In the genomic region with DNA sequence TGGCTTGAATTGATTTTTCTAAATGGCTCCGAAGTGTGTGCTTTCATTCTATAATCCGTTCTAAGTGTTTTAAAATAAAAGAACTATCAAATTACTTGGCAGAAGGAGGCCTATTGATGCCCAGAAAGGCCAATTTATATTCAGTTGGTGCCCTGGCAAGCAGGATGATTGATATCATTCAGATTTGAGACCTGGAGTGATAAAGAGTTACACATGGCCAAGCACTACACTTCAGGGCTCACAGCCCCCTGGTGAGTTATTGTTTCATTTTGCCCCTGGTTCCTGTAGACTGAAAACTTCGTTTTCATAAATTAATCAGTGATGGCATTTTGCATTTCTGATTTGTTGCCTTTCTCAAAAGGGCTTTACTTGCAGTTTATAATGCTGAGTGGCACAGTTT, we compare ENCODE assay signal across 23 cellular contexts.
DNase-seq lines count a peak whose midpoint lies in the region; ATAC-seq, FAIRE-seq and TF ChIP-seq lines count a peak whose summit lies in the region.
"Had no signal": no experiment of that assay in that cellular context is flagged by ENCODE, and none has a peak within 500 bp of the region (broad histone marks: within the 10 kb centered on the region; RNA-seq: fewer than 3 reads in every experiment).

No MANE protein-coding gene starts in this region.

- H3K9me3 ChIP-seq in HepG2 (ENCODE audit: low read length) (peaks cover 6% of the 10 kb centered on the region; the same call in 1 of the 2 replicates), right lobe of liver (no peaks in the 10 kb centered on the region)

- no peaks in the 10 kb centered on the region for H3K4me1 Mint-ChIP-seq in activated naive CD4-positive, alpha-beta T cell treated with anti-CD3 and anti-CD28 coated beads for 36 hours (ENCODE audit: low read depth)
- H3K4me1 Mint-ChIP-seq: activated CD4-positive, alpha-beta T cell treated with anti-CD3 and anti-CD28 coated beads, Interleukin-2, amount 10 ng/mL, durations not matched to agents 24 days and 14 days; activated naive CD8-positive, alpha-beta T cell treated with anti-CD3 and anti-CD28 coated beads, Interleukin-2, amount 10 ng/mL, durations not matched to agents 7 days and 5 days; IgD-negative memory B cell had no signal

- POLR2A ChIA-PET in HepG2 (lab: Yijun Ruan, JAX): no interaction called here

- H3K27ac Mint-ChIP-seq in activated naive CD4-positive, alpha-beta T cell treated with anti-CD3 and anti-CD28 coated beads for 36 hours: no peak overlapping the region
- H3K27ac Mint-ChIP-seq: activated CD4-positive, alpha-beta T cell treated with anti-CD3 and anti-CD28 coated beads, Interleukin-2, amount 10 ng/mL, durations not matched to agents 24 days and 14 days; activated naive CD8-positive, alpha-beta T cell treated with anti-CD3 and anti-CD28 coated beads, Interleukin-2, amount 10 ng/mL, durations not matched to agents 7 days and 5 days; activated T-helper 2 cell treated with anti-CD3 and anti-CD28 coated beads, Interferon-gamma antibody, Interleukin-2, Interleukin-4, amounts not matched to agents 10 μg/mL and 5 μg/mL and 100 μg/mL, durations not matched to agents 14 hours and 24 hours and 36 hours; IgD-negative memory B cell had no signal

- H4K20me1 ChIP-seq in HepG2 (ENCODE audit: insufficient read depth, low read length): no peaks in the 10 kb centered on the region; the same call in 1 of the 2 replicates

- no peaks in the 10 kb centered on the region for H3K4me1 ChIP-seq in HepG2 (ENCODE audit: insufficient read depth, low read length)
- no peaks in the 10 kb centered on the region for H3K4me1 ChIP-seq in right lobe of liver

- H3K27me3 ChIP-seq in HepG2 (ENCODE audit: control insufficient read depth in 1 of 2, insufficient read depth in 2 of 2, low read length in 2 of 2) (no peaks in the 10 kb centered on the region), right lobe of liver (no peaks in the 10 kb centered on the region)
- H3K27me3 ChIP-seq: brain microvascular endothelial cell had no signal

- H3K4me3 ChIP-seq in HepG2 (replicated peaks in 1 of 3; ENCODE audit: insufficient read depth in 1 of 3, low read depth in 2 of 3, low read length in 3 of 3): no peak overlapping the region
- H3K4me3 ChIP-seq in right lobe of liver: no peak overlapping the region
- H3K4me3 ChIP-seq: PC-9 had no signal

- CTCF ChIA-PET in HepG2 (lab: Yijun Ruan, JAX; ENCODE audit: low intra/inter-chr PET ratio, low total read pairs): no interaction called here
- CTCF ChIA-PET in activated naive CD4-positive, alpha-beta T cell treated with anti-CD3 and anti-CD28 coated beads for 36 hours (lab: Charles Lee): no interaction called here

- no peak for ATAC-seq in HepG2
- no peak for ATAC-seq in right lobe of liver
- no peak for ATAC-seq in HG03520 (IDR thresholded peaks at IDR 0.05; ENCODE audit: unreplicated experiment)
- ATAC-seq: right cardiac atrium had no signal

- FAIRE-seq in HepG2 (lab: Jason Lieb, UNC): no peak
- FAIRE-seq: colon had no signal

- no peak overlapping the region for H2AFZ ChIP-seq in HepG2 (ENCODE audit: low read length)
- H2AFZ ChIP-seq: PC-9 had no signal

- H3K9ac ChIP-seq in HepG2 (ENCODE audit: insufficient read depth, low read depth, low read length): no peak overlapping the region

- 14% methylated on average over 3 of the region's 3 CpGs for WGBS in HepG2 (ENCODE audit: low lambda C conversion rate)
- 8% methylated on average over 3 of the region's 3 CpGs for WGBS in right lobe of liver (ENCODE audit: insufficient coverage, low coverage, low lambda C conversion rate, missing lambda C conversion rate)

- H3K36me3 ChIP-seq in HepG2 (replicated peaks in 1 of 2; ENCODE audit: control insufficient read depth in 1 of 2, insufficient read depth in 2 of 2, low read length in 2 of 2) (no peaks in the 10 kb centered on the region), right lobe of liver (no peaks in the 10 kb centered on the region)
- H3K36me3 ChIP-seq: brain microvascular endothelial cell had no signal

- no peak overlapping the region for H3K4me3 Mint-ChIP-seq in activated naive CD4-positive, alpha-beta T cell treated with anti-CD3 and anti-CD28 coated beads for 36 hours
- H3K4me3 Mint-ChIP-seq: activated CD4-positive, alpha-beta T cell treated with anti-CD3 and anti-CD28 coated beads, Interleukin-2, amount 10 ng/mL, durations not matched to agents 24 days and 14 days; activated naive CD8-positive, alpha-beta T cell treated with anti-CD3 and anti-CD28 coated beads, Interleukin-2, amount 10 ng/mL, durations not matched to agents 7 days and 5 days; IgD-negative memory B cell had no signal

- H3K27ac ChIP-seq in HepG2 (ENCODE audit: extremely low read length, insufficient read depth, low read length) (no peak overlapping the region), right lobe of liver (no peak overlapping the region)
- H3K27ac ChIP-seq: brain microvascular endothelial cell, C4-2B, PC-9 had no signal

- BruUV-seq in HepG2 (replicated peaks; lab: Mats Ljungman, UMichigan): no TSS peak

- no peaks in the 10 kb centered on the region for H3K27me3 Mint-ChIP-seq in activated naive CD4-positive, alpha-beta T cell treated with anti-CD3 and anti-CD28 coated beads for 36 hours (ENCODE audit: low read depth)
- H3K27me3 Mint-ChIP-seq: activated CD4-positive, alpha-beta T cell treated with anti-CD3 and anti-CD28 coated beads, Interleukin-2, amount 10 ng/mL, durations not matched to agents 24 days and 14 days; activated naive CD8-positive, alpha-beta T cell treated with anti-CD3 and anti-CD28 coated beads, Interleukin-2, amount 10 ng/mL, durations not matched to agents 7 days and 5 days; IgD-negative memory B cell had no signal

- no peaks in the 10 kb centered on the region for H3K79me2 ChIP-seq in HepG2 (ENCODE audit: insufficient read depth, low read length)

- TF ChIP-seq POLR2A in HepG2 (IDR thresholded peaks at IDR 0.05; ENCODE audit: insufficient read depth in 1 of 2, low read depth in 2 of 2, low read length in 2 of 2) (no peak), right lobe of liver (IDR thresholded peaks at IDR 0.05) (no peak)

- no peak for TF ChIP-seq RAD21 in HepG2 (CRISPR knock-in tag; IDR thresholded peaks at IDR 0.05)

- H3K9me3 Mint-ChIP-seq in activated naive CD4-positive, alpha-beta T cell treated with anti-CD3 and anti-CD28 coated beads for 36 hours: no peaks in the 10 kb centered on the region
- H3K9me3 Mint-ChIP-seq: activated CD4-positive, alpha-beta T cell treated with anti-CD3 and anti-CD28 coated beads, Interleukin-2, amount 10 ng/mL, durations not matched to agents 24 days and 14 days; activated naive CD8-positive, alpha-beta T cell treated with anti-CD3 and anti-CD28 coated beads, Interleukin-2, amount 10 ng/mL, durations not matched to agents 7 days and 5 days had no signal

- TF ChIP-seq EP300 in HepG2 (IDR thresholded peaks at IDR 0.05; ENCODE audit: low read depth in 2 of 2, low read length in 2 of 2) (no peak), HepG2 (CRISPR knock-in tag; IDR thresholded peaks at IDR 0.05; ENCODE audit: borderline replicate concordance) (no peak)

- in situ Hi-C loops in HepG2 (cut with HindIII; ENCODE audit: extremely low pct_ligation_motif_present, low pct_unique_long_range_greater_than_20kb): no loop called here

- intact Hi-C loops in HepG2 (cut with micrococcal nuclease; ENCODE audit: unreplicated experiment): no loop called here
- intact Hi-C loops in right lobe of liver (cut with DNase I): no loop called here
- intact Hi-C loops in activated naive CD4-positive, alpha-beta T cell treated with anti-CD3 and anti-CD28 coated beads for 36 hours (cut with micrococcal nuclease): no loop called here

- H3K4me2 ChIP-seq in HepG2 (ENCODE audit: low read depth, low read length): no peak overlapping the region
- H3K4me2 ChIP-seq: PC-9 had no signal

- no peak for DNase-seq in HepG2 (ENCODE audit: low spot score)
- no peak for DNase-seq in right lobe of liver
- peak; percentile 61 to 62 for DNase-seq in NCI-H1930 (lab: John Stamatoyannopoulos, UW)
- DNase-seq in NCI-H69 (lab: John Stamatoyannopoulos, UW): peak; percentile 98
- no peak for DNase-seq in activated naive CD4-positive, alpha-beta T cell treated with anti-CD3 and anti-CD28 coated beads for 36 hours
- DNase-seq in DMS79 treated with DMSO at 0.1 percent for 48 hours (lab: John Stamatoyannopoulos, UW): no peak
- DNase-seq in SIG-M5 treated with dmso at 0.1 percent for 504 hours (lab: John Stamatoyannopoulos, UW; ENCODE audit: unreplicated experiment): no peak
- DNase-seq: activated CD4-positive, alpha-beta T cell treated with anti-CD3 and anti-CD28 coated beads, Interleukin-2, amount 10 ng/mL, durations not matched to agents 24 days and 14 days; activated naive CD8-positive, alpha-beta T cell treated with anti-CD3 and anti-CD28 coated beads, Interleukin-2, amount 10 ng/mL, durations not matched to agents 7 days and 5 days; brain microvascular endothelial cell; GF-D8; mammary epithelial cell; MM.1S; PC-9; right cardiac atrium; SHP77 treated with DMSO at 0.1 percent for 48 hours; stimulated activated CD4-positive, alpha-beta T cell treated with anti-CD3 and anti-CD28 coated beads, Interleukin-15, amount 100 ng/mL, for 24 hours; substantia nigra had no signal

- no peaks in the 10 kb centered on the region for H3K36me3 Mint-ChIP-seq in activated naive CD4-positive, alpha-beta T cell treated with anti-CD3 and anti-CD28 coated beads for 36 hours (ENCODE audit: low read depth)
- H3K36me3 Mint-ChIP-seq: activated naive CD8-positive, alpha-beta T cell treated with anti-CD3 and anti-CD28 coated beads, Interleukin-2, amount 10 ng/mL, durations not matched to agents 7 days and 5 days; IgD-negative memory B cell had no signal

- no peak for TF ChIP-seq CTCF in HepG2 (CRISPR knock-in tag; IDR thresholded peaks at IDR 0.05)
- TF ChIP-seq CTCF in right lobe of liver (IDR thresholded peaks at IDR 0.05): no peak

TF ChIP-seq in HepG2, 621 proteins besides CTCF, POLR2A, EP300 and RAD21:
- TF ChIP-seq CREB1 (IDR thresholded peaks at IDR 0.05) (no peak), CREB1 (CRISPR knock-in tag; IDR thresholded peaks at IDR 0.05) (no peak), MAFF (IDR thresholded peaks at IDR 0.05; ENCODE audit: low read depth, low read length) (peak; percentile 25; the same call in 1 of the 2 replicates)

Comparison
In these comparisons a context has a peak if more than half of its experiments do, and no peak if none do; other contexts are left out.
1. DNase-seq: peak in NCI-H1930 (2 of 2) and NCI-H69 (single experiment); none in HepG2 (single experiment), right lobe of liver (0 of 3), activated naive CD4-positive, alpha-beta T cell treated with anti-CD3 and anti-CD28 coated beads for 36 hours (single experiment), DMS79 treated with DMSO at 0.1 percent for 48 hours (single experiment) and SIG-M5 treated with dmso at 0.1 percent for 504 hours (single experiment).